15 cellular contexts compared by ENCODE assay signal in the genomic region with DNA sequence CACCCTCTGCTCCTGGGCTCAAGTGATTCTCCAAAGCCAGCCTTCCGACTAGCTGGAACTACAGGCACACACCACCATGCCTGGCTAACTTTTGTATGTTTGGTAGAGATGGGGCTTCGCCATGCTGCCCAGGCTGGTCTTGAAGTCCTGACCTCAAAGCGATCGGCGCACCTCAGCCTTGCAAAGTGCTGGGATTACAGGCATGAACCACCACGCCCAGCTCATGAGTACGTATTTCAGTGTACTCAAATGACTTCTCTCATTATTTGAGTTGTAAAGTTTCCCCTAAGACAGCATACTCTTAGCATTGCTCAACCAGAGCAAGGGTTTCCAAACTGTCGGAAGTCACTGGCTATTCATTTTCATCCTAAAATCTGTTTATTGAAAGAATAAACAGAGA.
"Had no signal": no experiment of that assay in that cellular context is flagged by ENCODE, and none has a peak within 500 bp of the region (broad histone marks: within the 10 kb centered on the region; RNA-seq: fewer than 3 reads in every experiment).

No MANE protein-coding gene starts in this region.

- H3K27me3 ChIP-seq: hepatocyte, vagina had no signal

- H3K79me2 ChIP-seq: hepatocyte had no signal

- H3K27ac ChIP-seq: epithelial cell of prostate, hepatocyte, thoracic aorta had no signal

- H3K4me2 ChIP-seq: hepatocyte had no signal

- ATAC-seq: effector memory CD8-positive, alpha-beta T cell; left cardiac atrium; natural killer cell; stimulated activated memory B cell treated with anti-CD40 and anti-IgM and Interleukin-4, amounts not matched to agents 10 μg/mL and 1 μg/mL and 100 μg/mL, for 72 hours had no signal

- H2AFZ ChIP-seq: hepatocyte had no signal

- DNase-seq: effector memory CD8-positive, alpha-beta T cell; foreskin melanocyte; head of caudate nucleus; kidney; left cardiac atrium; natural killer cell; stimulated activated CD4-positive, alpha-beta T cell treated with anti-CD3 and anti-CD28 coated beads, Interleukin-15, amount 100 ng/mL, for 24 hours; stimulated activated CD4-positive, alpha-beta T cell treated with anti-CD3 and anti-CD28 coated beads, Interleukin-1b, Interleukin-23, amount 100 ng/mL, for 48 hours; stimulated activated CD4-positive, alpha-beta T cell treated with anti-CD3 and anti-CD28 coated beads, Interleukin-4, amount 100 ng/mL, for 24 hours had no signal

- FAIRE-seq: colon, kidney had no signal

- H3K9me3 ChIP-seq: thoracic aorta, vagina had no signal

- H3K4me3 ChIP-seq: hepatocyte, thoracic aorta, vagina had no signal
